ENCODE assay signal across 8 cellular contexts in the genomic region with DNA sequence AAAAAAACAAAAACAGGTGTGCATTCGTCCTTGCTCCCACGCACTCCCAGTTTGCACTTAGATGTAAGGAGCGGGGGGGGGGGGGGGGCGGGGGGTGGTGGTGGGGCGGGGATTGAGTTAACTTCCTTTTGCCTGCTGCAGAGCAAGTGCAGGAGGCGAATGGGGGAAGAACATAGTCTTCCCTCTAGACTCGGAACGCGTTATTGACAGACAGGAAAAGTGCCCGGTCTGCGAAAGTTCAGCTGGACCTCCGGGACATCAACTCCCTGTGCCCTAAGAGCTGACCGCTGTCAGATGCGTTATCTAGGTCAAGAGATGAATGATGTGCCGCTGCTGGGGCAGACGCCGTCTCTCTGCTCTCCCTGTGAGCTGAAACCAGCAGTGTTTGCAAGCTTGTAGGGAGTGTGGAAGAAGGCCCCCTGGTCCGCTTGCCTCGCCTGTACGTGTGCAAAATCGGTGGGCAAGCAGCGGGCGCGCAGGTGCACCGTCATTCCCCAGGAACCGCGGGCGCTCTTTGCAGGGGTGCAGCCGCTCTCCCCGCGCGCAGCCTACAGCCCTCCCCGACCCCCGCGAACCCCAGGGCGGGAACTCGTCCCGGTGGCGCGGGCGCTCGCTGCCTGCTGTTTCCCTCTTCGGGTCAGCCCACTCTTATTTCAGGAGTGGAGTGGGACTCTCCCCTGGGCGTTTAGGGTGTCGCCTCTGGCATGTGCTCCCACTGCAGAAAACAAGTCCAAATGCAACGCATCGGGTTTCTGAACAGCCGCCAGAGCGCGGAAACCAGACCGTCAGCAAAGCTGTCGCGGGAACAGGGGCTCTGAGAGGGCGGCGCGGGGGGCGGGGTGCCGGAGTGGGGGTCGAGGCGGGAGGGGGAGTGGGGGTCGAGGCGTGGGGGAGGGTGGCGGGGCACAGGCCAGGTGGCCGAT. TPM values are rescaled to one million over a fixed set of nuclear protein-coding genes. Genes with fewer than 3 reads are reported as not detected.
DNase-seq lines count a peak whose midpoint lies in the region; ATAC-seq and TF ChIP-seq lines count a peak whose summit lies in the region.

No MANE protein-coding gene starts in this region.

- H4K20me1 ChIP-seq in H9 (ENCODE audit: control insufficient read depth, insufficient read depth, insufficient read length) = peaks cover 2% of the 10 kb centered on the region

- H4K91ac ChIP-seq in H9 (ENCODE audit: insufficient read length, low read depth, low read length) = no peak overlapping the region

- H3K18ac ChIP-seq in H9 (ENCODE audit: insufficient read length, low read depth, low read length) = no peak overlapping the region

- H3K27ac ChIP-seq in H9 (ENCODE audit: insufficient read length, low read depth, low read length) (no peak overlapping the region), mucosa of rectum (ENCODE audit: low read depth in 2 of 2, low read length in 2 of 2) (peak overlapping the region; percentile 48 to 64), tibial artery (peak overlapping the region; percentile 94 to 95)

- H2AK5ac ChIP-seq in H9 (ENCODE audit: insufficient read length, low read length) = no peak overlapping the region

- no peak overlapping the region for H2BK20ac ChIP-seq in H9 (ENCODE audit: low read depth, low read length, poor library complexity, severe bottlenecking)

- H3T11ph ChIP-seq in H9 (ENCODE audit: low read length) = no peak overlapping the region

- H2BK5ac ChIP-seq in H9 (ENCODE audit: insufficient read length, low read length) = no peak overlapping the region

- H3K27me3 Mint-ChIP-seq in H9 (ENCODE audit: low read depth) = peaks cover 55% of the 10 kb centered on the region
- H3K27me3 Mint-ChIP-seq in WTC11 (ENCODE audit: low read depth) = peaks cover 54% of the 10 kb centered on the region

- H3K4me3 Mint-ChIP-seq in H9 (peak overlapping the region; percentile 61 to 80), WTC11 (peak overlapping the region; percentile 72)

- H3K4me1 Mint-ChIP-seq in H9 (peaks cover 26 to 28% of the 10 kb centered on the region in 2 experiments), WTC11 (peaks cover 19% of the 10 kb centered on the region)

- no peaks in the 10 kb centered on the region; the same call in 1 of the 2 replicates for H3K4me1 ChIP-seq in H9 (ENCODE audit: insufficient read depth, low read length)
- peaks cover 27 to 30% of the 10 kb centered on the region in 2 donors for H3K4me1 ChIP-seq in mucosa of rectum (ENCODE audit: control insufficient read depth in 2 of 2, insufficient read depth in 2 of 2, low read length in 2 of 2)
- peaks cover 0 to 69% (median 44%) of the 10 kb centered on the region in 4 donors for H3K4me1 ChIP-seq in tibial artery

- no peaks in the 10 kb centered on the region for H3K9me3 ChIP-seq in H9 (ENCODE audit: control insufficient read depth, low read depth, low read length)
- no peaks in the 10 kb centered on the region for H3K9me3 ChIP-seq in mucosa of rectum (ENCODE audit: control insufficient read depth in 2 of 2, low read length in 2 of 2)
- H3K9me3 ChIP-seq in tibial artery = no peaks in the 10 kb centered on the region

- H3K36me3 Mint-ChIP-seq in H9 (ENCODE audit: insufficient read depth in 1 of 3, low read depth in 3 of 3) (peaks cover 2 to 7% (median 6%) of the 10 kb centered on the region in 3 experiments; a peak in 4 of 7 replicates), WTC11 (peaks cover 3% of the 10 kb centered on the region)

- no peak for TF ChIP-seq CTCF in H9 (conservative IDR thresholded peaks at IDR 0.05)
- no peak for TF ChIP-seq CTCF in WTC11 (IDR thresholded peaks at IDR 0.05)
- TF ChIP-seq CTCF in tibial artery (IDR thresholded peaks at IDR 0.05) = no peak

- no peak for ATAC-seq in WTC11

- H3K23ac ChIP-seq in H9 (ENCODE audit: insufficient read length, low read depth, low read length) = no peak overlapping the region

- intact Hi-C loops in tibial artery (cut with DNase I; ENCODE audit: low total_unique reads) = loop anchor here (5.0 kb wide), 3 partner anchors 39 to 201 kb away; no protein-coding TSS in a partner anchor

- POLR2A ChIA-PET in WTC11 (lab: Charles Lee) = interaction anchor here (1.8 kb wide), 1 partner anchor 18 kb away, joined by 4 read pairs; no protein-coding TSS in a partner anchor

- no CpG with 5 or more reads among the region's 64 CpGs for WGBS in H9 (ENCODE audit: extremely low coverage, insufficient read length, low lambda C conversion rate)

- CTCF ChIA-PET in WTC11 (lab: Charles Lee) = interaction anchor here (0.6 to 4.6 kb wide), 4 partner anchors 10 to 201 kb away, joined by 3 to 160 read pairs (median 8); no protein-coding TSS in a partner anchor

- H3K27me3 ChIP-seq in H9 (ENCODE audit: insufficient read depth, low read length) (peaks cover 24% of the 10 kb centered on the region), mucosa of rectum (ENCODE audit: control insufficient read depth in 2 of 2, insufficient read depth in 2 of 2, low read length in 2 of 2) (peaks cover 0 to 3% of the 10 kb centered on the region in 2 donors), tibial artery (no peaks in the 10 kb centered on the region)

- H3K4me3 ChIP-seq in mucosa of rectum (ENCODE audit: low read length in 2 of 2) = peak overlapping the region; percentile 54 to 74
- H3K4me3 ChIP-seq in tibial artery = peak overlapping the region; percentile 85 to 89

- no peak overlapping the region for H2AFZ ChIP-seq in H9 (ENCODE audit: low read length)

- H3K14ac ChIP-seq in H9 (ENCODE audit: insufficient read depth, low read length) = no peak overlapping the region

- H3K4me2 ChIP-seq in H9 (ENCODE audit: insufficient read depth, insufficient read length, low read length) = peak overlapping the region; percentile 44

- H3K9me3 Mint-ChIP-seq in H9 (no peaks in the 10 kb centered on the region; a peak in 2 of 5 replicates), WTC11 (no peaks in the 10 kb centered on the region)

- no peak overlapping the region for H4K8ac ChIP-seq in H9 (replicated peaks; ENCODE audit: insufficient read length, low read depth, low read length)

- peak; percentile 26 for DNase-seq in AG20443 (ENCODE audit: low spot score)
- DNase-seq in H9 = peak; percentile 41
- peak; percentile 38 for DNase-seq in WTC11 (ENCODE audit: low spot score)
- peak; percentile 21 for DNase-seq in effector CD4-positive, alpha-beta T cell
- peak; percentile 57 to 82 for DNase-seq in tibial artery
- DNase-seq in HUDEP-2 (lab: John Stamatoyannopoulos, UW; ENCODE audit: unreplicated experiment in 76 of 76) = no peak
- no peak for DNase-seq in NCI-H1694 treated with DMSO at 0.1 percent for 48 hours (lab: John Stamatoyannopoulos, UW)

- no peak overlapping the region for H2BK120ac ChIP-seq in H9 (ENCODE audit: low read depth, low read length, poor library complexity, severe bottlenecking)

- H3K9ac ChIP-seq in H9 (ENCODE audit: extremely low read depth, insufficient read length, low read length) (no peak overlapping the region), mucosa of rectum (ENCODE audit: low read depth in 1 of 2, low read length in 2 of 2) (peak overlapping the region; percentile 60 to 65)

- no peak overlapping the region for H4K5ac ChIP-seq in H9 (ENCODE audit: insufficient read length, low read depth, low read length)

- no peaks in the 10 kb centered on the region for H3K36me3 ChIP-seq in mucosa of rectum (ENCODE audit: control insufficient read depth in 2 of 2, insufficient read depth in 2 of 2, low read length in 2 of 2)
- no peaks in the 10 kb centered on the region for H3K36me3 ChIP-seq in tibial artery

- peaks cover 5% of the 10 kb centered on the region for H3K79me1 ChIP-seq in H9 (ENCODE audit: insufficient read depth, low read depth, low read length, poor library complexity, severe bottlenecking)

- H2BK12ac ChIP-seq in H9 (ENCODE audit: insufficient read length, low read depth, low read length) = no peak overlapping the region

- H2BK15ac ChIP-seq in H9 (ENCODE audit: low read depth, low read length) = no peak overlapping the region

- H3K4ac ChIP-seq in H9 (ENCODE audit: low read depth, low read length) = no peak overlapping the region

- peaks cover 2% of the 10 kb centered on the region; the same call in 1 of the 2 replicates for H3K79me2 ChIP-seq in H9 (ENCODE audit: insufficient read depth, low read length)

- H3K27ac Mint-ChIP-seq in H9 (no peak overlapping the region), WTC11 (no peak overlapping the region)

- peaks cover 26% of the 10 kb centered on the region for H3K23me2 ChIP-seq in H9 (ENCODE audit: insufficient read length, low read depth, low read length, poor library complexity, severe bottlenecking)

- H3K56ac ChIP-seq in H9 (ENCODE audit: insufficient read length, low read depth, low read length) = no peak overlapping the region

TF ChIP-seq in WTC11, 78 proteins besides CTCF, POLR2A, EP300 and RAD21:
- TF ChIP-seq ATF3 (CRISPR knock-in tag; conservative IDR thresholded peaks at IDR 0.05) = no peak
- TF ChIP-seq, protein P1, sequence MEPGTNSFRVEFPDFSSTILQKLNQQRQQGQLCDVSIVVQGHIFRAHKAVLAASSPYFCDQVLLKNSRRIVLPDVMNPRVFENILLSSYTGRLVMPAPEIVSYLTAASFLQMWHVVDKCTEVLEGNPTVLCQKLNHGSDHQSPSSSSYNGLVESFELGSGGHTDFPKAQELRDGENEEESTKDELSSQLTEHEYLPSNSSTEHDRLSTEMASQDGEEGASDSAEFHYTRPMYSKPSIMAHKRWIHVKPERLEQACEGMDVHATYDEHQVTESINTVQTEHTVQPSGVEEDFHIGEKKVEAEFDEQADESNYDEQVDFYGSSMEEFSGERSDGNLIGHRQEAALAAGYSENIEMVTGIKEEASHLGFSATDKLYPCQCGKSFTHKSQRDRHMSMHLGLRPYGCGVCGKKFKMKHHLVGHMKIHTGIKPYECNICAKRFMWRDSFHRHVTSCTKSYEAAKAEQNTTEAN (CRISPR knock-in tag; IDR thresholded peaks at IDR 0.05) = peak; percentile 72; the same call in 1 of the 2 replicates

RNA-seq across cellular contexts. Expression of gene PFKFB3, which starts 1.9 kb away (rescaled TPM):
- total RNA-seq in H9 (2021) (33.9 and 36.8 TPM in 2 replicates), WTC11 (2021) (30.6 to 42.5 TPM (median 40.7 TPM) in 3 replicates)

Comparison
In these comparisons a context has a peak if more than half of its experiments do, and no peak if none do; other contexts are left out.
1. DNase-seq: peak in AG20443 (single experiment), H9 (single experiment), WTC11 (single experiment), effector CD4-positive, alpha-beta T cell (single experiment) and tibial artery (2 of 2); none in HUDEP-2 (0 of 76) and NCI-H1694 treated with DMSO at 0.1 percent for 48 hours (single experiment).